ENCODE assay signal across 1 cellular context in the genomic region with DNA sequence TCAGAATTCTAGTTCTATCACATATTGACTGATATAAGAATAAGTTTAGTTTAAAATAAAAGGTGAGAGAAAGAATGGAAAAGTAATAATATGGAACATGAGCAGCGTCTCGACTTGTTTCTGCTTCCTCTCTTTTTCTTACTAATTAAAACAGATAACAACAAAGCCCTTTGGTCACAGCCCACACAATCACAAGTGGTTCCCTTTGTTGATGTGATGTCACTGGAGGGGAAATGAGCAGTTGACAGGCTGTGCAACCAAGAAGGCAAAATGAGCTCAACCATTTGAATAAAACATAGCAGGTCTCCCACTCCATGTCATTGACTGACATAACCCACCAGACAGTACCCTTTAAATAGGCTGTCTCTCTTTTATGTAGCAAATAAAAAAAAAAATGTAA.
TF ChIP-seq lines count a peak whose summit lies in the region.

No MANE protein-coding gene starts in this region.

TF ChIP-seq in GM12878, 131 proteins besides CTCF, POLR2A, EP300 and RAD21 (continued from another document):
- TF ChIP-seq, protein P1, sequence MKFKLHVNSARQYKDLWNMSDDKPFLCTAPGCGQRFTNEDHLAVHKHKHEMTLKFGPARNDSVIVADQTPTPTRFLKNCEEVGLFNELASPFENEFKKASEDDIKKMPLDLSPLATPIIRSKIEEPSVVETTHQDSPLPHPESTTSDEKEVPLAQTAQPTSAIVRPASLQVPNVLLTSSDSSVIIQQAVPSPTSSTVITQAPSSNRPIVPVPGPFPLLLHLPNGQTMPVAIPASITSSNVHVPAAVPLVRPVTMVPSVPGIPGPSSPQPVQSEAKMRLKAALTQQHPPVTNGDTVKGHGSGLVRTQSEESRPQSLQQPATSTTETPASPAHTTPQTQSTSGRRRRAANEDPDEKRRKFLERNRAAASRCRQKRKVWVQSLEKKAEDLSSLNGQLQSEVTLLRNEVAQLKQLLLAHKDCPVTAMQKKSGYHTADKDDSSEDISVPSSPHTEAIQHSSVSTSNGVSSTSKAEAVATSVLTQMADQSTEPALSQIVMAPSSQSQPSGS (IDR thresholded peaks at IDR 0.05; ENCODE audit: low read length): no peak
- no peak for TF ChIP-seq IRF3 (IDR thresholded peaks at IDR 0.05)
- no peak for TF ChIP-seq SREBF2 (IDR thresholded peaks at IDR 0.05; ENCODE audit: low read length)
